In genomic region chr3:25849101-25849500, GRCh38 we compare ENCODE assay signal across 17 cellular contexts. TPM values are rescaled to one million over a fixed set of nuclear protein-coding genes. Genes with fewer than 3 reads are reported as not detected.
DNase-seq lines count a peak whose midpoint lies in the region; ATAC-seq, FAIRE-seq and TF ChIP-seq lines count a peak whose summit lies in the region.
"Had no signal": no experiment of that assay in that cellular context is flagged by ENCODE, and none has a peak within 500 bp of the region (broad histone marks: within the 10 kb centered on the region; RNA-seq: fewer than 3 reads in every experiment).

No MANE protein-coding gene starts in this region.

- intact Hi-C loops in body of pancreas (cut with DNase I): no loop called here
- intact Hi-C loops in HepG2 (cut with micrococcal nuclease; ENCODE audit: unreplicated experiment): no loop called here
- intact Hi-C loops in activated T-helper 1 cell treated with anti-CD3 and anti-CD28 coated beads, Interleukin-12 subunit alpha, Interleukin-12 subunit beta, Interleukin-2, Interleukin-4 antibody, amounts not matched to agents 30 ng/mL and 10 ng/mL and 1 ng/mL, durations not matched to agents 14 hours and 24 hours and 36 hours (cut with micrococcal nuclease): no loop called here

- TF ChIP-seq CTCF in SK-N-SH (IDR thresholded peaks at IDR 0.05) (no peak), body of pancreas (IDR thresholded peaks at IDR 0.05) (no peak), HepG2 (CRISPR knock-in tag; IDR thresholded peaks at IDR 0.05) (no peak), gastroesophageal sphincter (IDR thresholded peaks at IDR 0.05) (no peak)

- H3K27ac Mint-ChIP-seq in activated T-helper 1 cell treated with anti-CD3 and anti-CD28 coated beads, Interleukin-12 subunit alpha, Interleukin-12 subunit beta, Interleukin-2, Interleukin-4 antibody, amounts not matched to agents 30 ng/mL and 10 ng/mL and 1 ng/mL, durations not matched to agents 14 hours and 24 hours and 36 hours: no peak overlapping the region
- H3K27ac Mint-ChIP-seq: B cell had no signal

- BruUV-seq in HepG2 (replicated peaks; lab: Mats Ljungman, UMichigan): no TSS peak

- H3K9me3 Mint-ChIP-seq in activated T-helper 1 cell treated with anti-CD3 and anti-CD28 coated beads, Interleukin-12 subunit alpha, Interleukin-12 subunit beta, Interleukin-2, Interleukin-4 antibody, amounts not matched to agents 30 ng/mL and 10 ng/mL and 1 ng/mL, durations not matched to agents 14 hours and 24 hours and 36 hours: peaks cover 6% of the 10 kb centered on the region

- TF ChIP-seq POLR2A in body of pancreas (IDR thresholded peaks at IDR 0.05): no peak
- no peak for TF ChIP-seq POLR2A in HepG2 (IDR thresholded peaks at IDR 0.05; ENCODE audit: insufficient read depth in 1 of 2, low read depth in 2 of 2, low read length in 2 of 2)
- TF ChIP-seq POLR2A in gastroesophageal sphincter (IDR thresholded peaks at IDR 0.05): no peak

- no peaks in the 10 kb centered on the region for H3K4me1 Mint-ChIP-seq in activated T-helper 1 cell treated with anti-CD3 and anti-CD28 coated beads, Interleukin-12 subunit alpha, Interleukin-12 subunit beta, Interleukin-2, Interleukin-4 antibody, amounts not matched to agents 30 ng/mL and 10 ng/mL and 1 ng/mL, durations not matched to agents 14 hours and 24 hours and 36 hours (ENCODE audit: low read depth)
- H3K4me1 Mint-ChIP-seq: B cell had no signal

- H3K27ac ChIP-seq in SK-N-SH (ENCODE audit: low read depth in 2 of 2, low read length in 1 of 2) (no peak overlapping the region), body of pancreas (no peak overlapping the region), HepG2 (ENCODE audit: extremely low read length, insufficient read depth, low read length) (no peak overlapping the region), gastroesophageal sphincter (no peak overlapping the region)
- H3K27ac ChIP-seq: 22Rv1, SJCRH30 had no signal

- H3K9me3 ChIP-seq in SK-N-SH: no peaks in the 10 kb centered on the region
- no peaks in the 10 kb centered on the region for H3K9me3 ChIP-seq in body of pancreas
- no peaks in the 10 kb centered on the region for H3K9me3 ChIP-seq in HepG2 (ENCODE audit: low read length)
- H3K9me3 ChIP-seq in gastroesophageal sphincter: no peaks in the 10 kb centered on the region
- H3K9me3 ChIP-seq: SJCRH30 had no signal

- peaks cover 5% of the 10 kb centered on the region for H3F3A ChIP-seq in SK-N-SH (replicated peaks; ENCODE audit: insufficient read depth)

- TF ChIP-seq RAD21 in SK-N-SH (IDR thresholded peaks at IDR 0.05; ENCODE audit: low read length): no peak
- no peak for TF ChIP-seq RAD21 in HepG2 (CRISPR knock-in tag; IDR thresholded peaks at IDR 0.05)

- no peaks in the 10 kb centered on the region for H3K36me3 ChIP-seq in SK-N-SH (replicated peaks in 1 of 2; ENCODE audit: control insufficient read depth in 1 of 2, insufficient read depth in 2 of 2, low read length in 1 of 2)
- H3K36me3 ChIP-seq in body of pancreas (replicated peaks in 1 of 2; ENCODE audit: insufficient read depth in 1 of 2, low read depth in 2 of 2): no peaks in the 10 kb centered on the region
- H3K36me3 ChIP-seq in HepG2 (replicated peaks in 1 of 2; ENCODE audit: control insufficient read depth in 1 of 2, insufficient read depth in 2 of 2, low read length in 2 of 2): no peaks in the 10 kb centered on the region
- H3K36me3 ChIP-seq in gastroesophageal sphincter: no peaks in the 10 kb centered on the region
- H3K36me3 ChIP-seq: SJCRH30 had no signal

- no peaks in the 10 kb centered on the region for H3K36me3 Mint-ChIP-seq in activated T-helper 1 cell treated with anti-CD3 and anti-CD28 coated beads, Interleukin-12 subunit alpha, Interleukin-12 subunit beta, Interleukin-2, Interleukin-4 antibody, amounts not matched to agents 30 ng/mL and 10 ng/mL and 1 ng/mL, durations not matched to agents 14 hours and 24 hours and 36 hours (ENCODE audit: low read depth)

- H2AFZ ChIP-seq in SK-N-SH (ENCODE audit: low read depth) (peak overlapping the region; percentile 42; the same call in 1 of the 2 replicates), HepG2 (ENCODE audit: low read length) (no peak overlapping the region)

- H3K4me2 ChIP-seq in SK-N-SH (no peak overlapping the region), HepG2 (ENCODE audit: low read depth, low read length) (no peak overlapping the region)

- in situ Hi-C loops in HepG2 (cut with HindIII; ENCODE audit: extremely low pct_ligation_motif_present, low pct_unique_long_range_greater_than_20kb): no loop called here

- 87% methylated on average over 6 of the region's 6 CpGs for WGBS in SK-N-SH (ENCODE audit: low lambda C conversion rate)
- WGBS in body of pancreas, 2 donors: 10 to 53% methylated on average over 6 of the region's 6 CpGs
- WGBS in HepG2 (ENCODE audit: low lambda C conversion rate): under 1% methylated on average over 6 of the region's 6 CpGs
- 96 to 97% methylated on average over 5 to 6 of the region's 6 CpGs for WGBS in gastroesophageal sphincter (ENCODE audit: low coverage in 1 of 2), 2 donors

- H3K9ac ChIP-seq in SK-N-SH (no peak overlapping the region), HepG2 (ENCODE audit: insufficient read depth, low read depth, low read length) (no peak overlapping the region)

- CTCF ChIA-PET in SK-N-SH (lab: Yijun Ruan, JAX) (interaction anchor here (1.1 to 1.8 kb wide), 2 partner anchors 8 to 200 kb away, joined by 3 to 5 read pairs; no protein-coding TSS in a partner anchor), HepG2 (lab: Yijun Ruan, JAX; ENCODE audit: low intra/inter-chr PET ratio, low total read pairs) (no interaction called here)

- FAIRE-seq in HepG2 (lab: Jason Lieb, UNC): no peak
- FAIRE-seq: GM19239 had no signal

- H3K27me3 ChIP-seq in SK-N-SH (ENCODE audit: insufficient read depth) (no peaks in the 10 kb centered on the region), body of pancreas (no peaks in the 10 kb centered on the region), HepG2 (ENCODE audit: control insufficient read depth in 1 of 2, insufficient read depth in 2 of 2, low read length in 2 of 2) (no peaks in the 10 kb centered on the region), gastroesophageal sphincter (no peaks in the 10 kb centered on the region)
- H3K27me3 ChIP-seq: SJCRH30 had no signal

- H3K4me1 ChIP-seq in SK-N-SH (ENCODE audit: control insufficient read depth in 1 of 2, insufficient read depth in 2 of 2, low read depth in 1 of 2, low read length in 1 of 2): peaks cover 0 to 4% of the 10 kb centered on the region in 2 experiments; a peak in 1 of 4 replicates
- peaks cover 5% of the 10 kb centered on the region for H3K4me1 ChIP-seq in body of pancreas
- no peaks in the 10 kb centered on the region for H3K4me1 ChIP-seq in HepG2 (ENCODE audit: insufficient read depth, low read length)
- H3K4me1 ChIP-seq in gastroesophageal sphincter: peaks cover 0 to 20% (median 0%) of the 10 kb centered on the region in 3 donors
- H3K4me1 ChIP-seq: SJCRH30 had no signal

- no peaks in the 10 kb centered on the region for H3K9me2 ChIP-seq in SK-N-SH

- H4K20me1 ChIP-seq in SK-N-SH (ENCODE audit: insufficient read depth): no peaks in the 10 kb centered on the region
- H4K20me1 ChIP-seq in HepG2 (ENCODE audit: insufficient read depth, low read length): no peaks in the 10 kb centered on the region

- DNase-seq in SK-N-SH (no peak), body of pancreas (peak in 1 of 4 donors; percentile 5), HepG2 (ENCODE audit: low spot score) (peak; percentile 3), SKM-1 treated with dmso at 0.1 percent for 144 hours (lab: John Stamatoyannopoulos, UW; ENCODE audit: unreplicated experiment) (no peak)
- no peak for DNase-seq in activated T-helper 1 cell treated with anti-CD3 and anti-CD28 coated beads, Interleukin-12 subunit alpha, Interleukin-12 subunit beta, Interleukin-2, Interleukin-4 antibody, amounts not matched to agents 30 ng/mL and 10 ng/mL and 1 ng/mL, durations not matched to agents 14 hours and 24 hours and 36 hours (ENCODE audit: low spot score)
- DNase-seq: GDM1, NCI-H1417, NCI-H187, NCI-H524 treated with DMSO at 0.1 percent for 48 hours, SJCRH30 had no signal

- H3K79me2 ChIP-seq in SK-N-SH (ENCODE audit: insufficient read depth): no peaks in the 10 kb centered on the region
- no peaks in the 10 kb centered on the region for H3K79me2 ChIP-seq in HepG2 (ENCODE audit: insufficient read depth, low read length)

- peaks cover 3% of the 10 kb centered on the region for H3K27me3 Mint-ChIP-seq in activated T-helper 1 cell treated with anti-CD3 and anti-CD28 coated beads, Interleukin-12 subunit alpha, Interleukin-12 subunit beta, Interleukin-2, Interleukin-4 antibody, amounts not matched to agents 30 ng/mL and 10 ng/mL and 1 ng/mL, durations not matched to agents 14 hours and 24 hours and 36 hours (ENCODE audit: insufficient read depth)
- H3K27me3 Mint-ChIP-seq: B cell had no signal

- no peak for ATAC-seq in SK-N-SH treated with all-trans-retinoic acid at 6 μM for 48 hours
- peak; percentile 42 for ATAC-seq in body of pancreas
- ATAC-seq in HepG2: peak; percentile 75
- ATAC-seq in gastroesophageal sphincter: no peak
- no peak for ATAC-seq in GM18870 (IDR thresholded peaks at IDR 0.05; ENCODE audit: unreplicated experiment)
- ATAC-seq: HCT116 had no signal

- H3K4me3 ChIP-seq in SK-N-SH (ENCODE audit: low read depth in 2 of 2, low read length in 1 of 2) (no peak overlapping the region), body of pancreas (no peak overlapping the region), HepG2 (replicated peaks in 1 of 3; ENCODE audit: insufficient read depth in 1 of 3, low read depth in 2 of 3, low read length in 3 of 3) (no peak overlapping the region), gastroesophageal sphincter (no peak overlapping the region)
- H3K4me3 ChIP-seq: SJCRH30 had no signal

- H3K4me3 Mint-ChIP-seq in activated T-helper 1 cell treated with anti-CD3 and anti-CD28 coated beads, Interleukin-12 subunit alpha, Interleukin-12 subunit beta, Interleukin-2, Interleukin-4 antibody, amounts not matched to agents 30 ng/mL and 10 ng/mL and 1 ng/mL, durations not matched to agents 14 hours and 24 hours and 36 hours: no peak overlapping the region
- H3K4me3 Mint-ChIP-seq: B cell had no signal

- no peak for TF ChIP-seq EP300 in SK-N-SH (IDR thresholded peaks at IDR 0.05; ENCODE audit: borderline replicate concordance in 1 of 2, low read depth in 1 of 2, low read length in 1 of 2)
- no peak for TF ChIP-seq EP300 in HepG2 (IDR thresholded peaks at IDR 0.05; ENCODE audit: low read depth in 2 of 2, low read length in 2 of 2)
- no peak for TF ChIP-seq EP300 in HepG2 (CRISPR knock-in tag; IDR thresholded peaks at IDR 0.05; ENCODE audit: borderline replicate concordance)
- no peak for TF ChIP-seq EP300 in gastroesophageal sphincter (IDR thresholded peaks at IDR 0.05)

- POLR2A ChIA-PET in SK-N-SH (lab: Yijun Ruan, JAX) (no interaction called here), HepG2 (lab: Yijun Ruan, JAX) (no interaction called here)

RNA-seq across cellular contexts. Expression of gene OXSM, which starts 59.2 kb away (rescaled TPM):
- polyA plus RNA-seq in SK-N-SH (2012; rRNA removed): 12.1 and 21.6 TPM in 2 replicates
- polyA plus RNA-seq in SK-N-SH (2012; cell fraction: cytosol; rRNA removed): 14.2 and 16.6 TPM in 2 replicates
- 10.4 and 23.9 TPM in 2 replicates for polyA plus RNA-seq in SK-N-SH (2012; cell fraction: nucleus; rRNA removed)
- total RNA-seq in body of pancreas: 1 to 10 TPM; 5.3 to 7.0 TPM
- total RNA-seq in HepG2 (2016; rRNA removed; fragmentation: Illumina TruSeq; extraction: Trizol): 14.1 and 18.2 TPM in 2 replicates
- total RNA-seq in HepG2 (2016; cell fraction: cytosol; rRNA removed; fragmentation: Illumina TruSeq; extraction: Trizol; ENCODE audit: low read depth): 4.5 and 6.4 TPM in 2 replicates
- total RNA-seq in HepG2 (2016; cell fraction: insoluble cytoplasmic fraction; rRNA removed; fragmentation: Illumina TruSeq; extraction: Trizol): 12.5 and 18.8 TPM in 2 replicates
- total RNA-seq in HepG2 (2016; cell fraction: membrane; rRNA removed; fragmentation: Illumina TruSeq; extraction: Trizol): 9.4 and 9.5 TPM in 2 replicates
- 13.9 and 15.9 TPM in 2 replicates for total RNA-seq in HepG2 (2016; cell fraction: nucleus; rRNA removed; fragmentation: Illumina TruSeq; extraction: Trizol)
- 28.8 and 34.4 TPM in 2 replicates for polyA plus RNA-seq in HepG2 (2011; rRNA removed)
- polyA plus RNA-seq in HepG2 (2011; cell fraction: cytosol; rRNA removed): 17.2 and 22.8 TPM in 2 replicates
- 27.7 and 44.1 TPM in 2 replicates for polyA plus RNA-seq in HepG2 (2011; cell fraction: nucleus; rRNA removed)
- polyA plus RNA-seq in HepG2 (2012): 14.1 and 19.7 TPM in 2 replicates
- 4.3 and 4.9 TPM in 2 replicates for polyA plus RNA-seq in HepG2 (2016; cell fraction: cytosol; fragmentation: Illumina TruSeq; extraction: Trizol; ENCODE audit: low read depth)
- polyA plus RNA-seq in HepG2 (2016; cell fraction: insoluble cytoplasmic fraction; fragmentation: Illumina TruSeq; extraction: Trizol; ENCODE audit: low read depth): 10.8 and 11.6 TPM in 2 replicates
- 4.9 and 5.1 TPM in 2 replicates for polyA plus RNA-seq in HepG2 (2016; cell fraction: membrane; fragmentation: Illumina TruSeq; extraction: Trizol; ENCODE audit: low read depth)
- 18.1 and 22.4 TPM in 2 replicates for polyA plus RNA-seq in HepG2 (2016; cell fraction: nucleus; fragmentation: Illumina TruSeq; extraction: Trizol; ENCODE audit: insufficient read depth, low read depth)
- polyA minus RNA-seq in HepG2 (2011; rRNA and poly(A)+ RNA removed; ENCODE audit: low replicate concordance): 9.8 and 14.4 TPM in 2 replicates
- 5.9 and 7.8 TPM in 2 replicates for polyA minus RNA-seq in HepG2 (2011; cell fraction: cytosol; rRNA and poly(A)+ RNA removed)
- polyA minus RNA-seq in HepG2 (2011; cell fraction: nucleus; rRNA and poly(A)+ RNA removed): 8.8 and 12.8 TPM in 2 replicates
- total RNA-seq in gastroesophageal sphincter: 1 to 10 TPM; 5.9 to 7.9 (median 7.0) TPM
- 15.2 and 15.4 TPM in 2 replicates for total RNA-seq in activated T-helper 1 cell treated with anti-CD3 and anti-CD28 coated beads, Interleukin-12 subunit alpha, Interleukin-12 subunit beta, Interleukin-2, Interleukin-4 antibody, amounts not matched to agents 30 ng/mL and 10 ng/mL and 1 ng/mL, durations not matched to agents 14 hours and 24 hours and 36 hours

Comparison
In these comparisons a context has a peak if more than half of its experiments do, and no peak if none do; other contexts are left out.
1. ATAC-seq: peak in body of pancreas (single experiment) and HepG2 (single experiment); none in SK-N-SH treated with all-trans-retinoic acid at 6 μM for 48 hours (single experiment), gastroesophageal sphincter (single experiment) and GM18870 (single experiment).